In the genomic region with DNA sequence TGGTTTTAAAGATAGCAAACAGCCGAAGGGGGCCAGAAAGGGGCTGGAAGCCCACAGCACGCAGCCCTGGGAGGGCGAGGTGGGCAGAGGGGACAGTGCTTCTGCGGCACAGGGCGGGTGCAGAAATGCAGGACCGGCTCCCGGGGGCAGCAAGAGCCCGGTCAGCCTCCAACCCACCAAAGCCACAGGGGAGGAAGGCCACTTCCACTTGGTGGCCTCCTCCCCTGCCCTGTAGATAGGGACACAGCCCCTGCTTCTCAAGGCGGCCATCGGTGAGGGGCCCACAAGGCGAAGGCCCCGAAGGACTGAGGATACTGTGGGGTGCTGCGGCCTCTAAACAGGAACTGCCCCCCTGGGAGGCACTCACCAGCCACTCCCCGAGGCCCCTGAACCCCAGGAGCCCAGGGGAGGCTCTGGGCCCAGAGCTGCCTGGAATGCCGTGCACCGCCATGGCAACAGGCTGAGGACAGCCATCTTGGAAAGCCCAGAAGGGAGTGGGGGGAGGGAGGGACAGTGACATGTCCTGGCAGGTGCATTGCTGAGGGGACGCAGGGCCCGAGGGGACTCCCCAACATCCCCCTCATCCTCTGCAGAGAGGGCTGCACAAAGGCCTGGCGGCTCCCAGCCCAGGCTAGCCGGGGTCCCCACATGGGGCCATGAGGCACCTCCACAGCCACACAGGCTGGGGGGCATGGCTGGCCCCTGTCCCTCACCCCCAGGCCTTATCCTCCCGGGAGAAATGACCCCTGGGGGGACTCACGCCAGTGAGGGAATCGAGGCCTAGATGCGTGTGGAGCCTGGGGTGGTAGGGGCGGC, we compare ENCODE assay signal across 8 cellular contexts.
A peak's percentile ranks its signal among the peaks of the same experiment; 100 is the strongest.
DNase-seq lines count a peak whose midpoint lies in the region; ATAC-seq and TF ChIP-seq lines count a peak whose summit lies in the region.

No MANE protein-coding gene starts in this region.

- H4K20me1 ChIP-seq in Loucy (ENCODE audit: insufficient read depth, low read length, poor library complexity, severe bottlenecking), result peaks cover 15% of the 10 kb centered on the region

- H3K4me3 ChIP-seq in GM12865 (ENCODE audit: low read depth, low read length), result peak overlapping the region; percentile 54
- peak overlapping the region; percentile 64 for H3K4me3 ChIP-seq in Loucy (ENCODE audit: low read length, poor library complexity, severe bottlenecking)
- H3K4me3 ChIP-seq in endocrine pancreas (ENCODE audit: control insufficient read depth, insufficient read depth, low read length), result no peak overlapping the region

- peaks cover 16% of the 10 kb centered on the region; the same call in 1 of the 2 replicates for H3K36me3 ChIP-seq in Loucy (ENCODE audit: insufficient read depth, low read length)
- no peaks in the 10 kb centered on the region for H3K36me3 ChIP-seq in endocrine pancreas (ENCODE audit: control insufficient read depth, insufficient read depth, low read length)

- no peaks in the 10 kb centered on the region for H3F3A ChIP-seq in Loucy (ENCODE audit: low read depth)

- H3K27me3 ChIP-seq in Loucy (ENCODE audit: insufficient read depth, low read length, poor library complexity, severe bottlenecking) (no peaks in the 10 kb centered on the region), endocrine pancreas (ENCODE audit: control insufficient read depth, insufficient read depth, low read length) (no peaks in the 10 kb centered on the region)

- TF ChIP-seq CTCF in GM12865 (IDR thresholded peaks at IDR 0.05; ENCODE audit: insufficient read depth, low read depth, low read length, missing control alignments) (no peak), Loucy (conservative IDR thresholded peaks at IDR 0.05; ENCODE audit: low read length) (no peak)

- H3K4me2 ChIP-seq in Loucy (ENCODE audit: low read depth, low read length, poor library complexity, severe bottlenecking), result peak overlapping the region; percentile 84

- DNase-seq in GM12865 (ENCODE audit: low read depth), result peak; percentile 44
- DNase-seq in sciatic nerve (ENCODE audit: low spot score), result peak; percentile 49
- DNase-seq in epidermal melanocyte (ENCODE audit: insufficient read length, low spot score), result no peak
- DNase-seq in NCI-H1092 treated with DMSO at 0.1 percent for 48 hours (lab: John Stamatoyannopoulos, UW), result no peak
- DNase-seq in cerebellar nuclear complex (lab: John Stamatoyannopoulos, UW), result no peak

- H3K9me2 ChIP-seq in Loucy (replicated peaks; ENCODE audit: low read depth, low read length), result no peaks in the 10 kb centered on the region

- intact Hi-C loops in sciatic nerve (cut with DNase I), result no loop called here

- ATAC-seq in sciatic nerve, result no peak
- no peak for ATAC-seq in HG02571 (IDR thresholded peaks at IDR 0.05; ENCODE audit: unreplicated experiment)

- H2AFZ ChIP-seq in Loucy (ENCODE audit: low read length), result no peak overlapping the region

- H3K9me3 ChIP-seq in Loucy (ENCODE audit: insufficient read depth, low read depth, low read length), result no peaks in the 10 kb centered on the region
- no peaks in the 10 kb centered on the region for H3K9me3 ChIP-seq in endocrine pancreas (ENCODE audit: control insufficient read depth, low read length)

- peaks cover 70% of the 10 kb centered on the region for H3K4me1 ChIP-seq in Loucy (ENCODE audit: insufficient read depth, low read length, poor library complexity, severe bottlenecking)
- no peaks in the 10 kb centered on the region for H3K4me1 ChIP-seq in endocrine pancreas (ENCODE audit: control insufficient read depth, insufficient read depth, low read length)

- H3K79me2 ChIP-seq in Loucy (ENCODE audit: insufficient read depth, low read length), result peaks cover 51% of the 10 kb centered on the region

- H3K9ac ChIP-seq in Loucy (ENCODE audit: low read depth, low read length, poor library complexity, severe bottlenecking) (peak overlapping the region; percentile 77), endocrine pancreas (ENCODE audit: control insufficient read depth, insufficient read depth, low read length) (peak overlapping the region; percentile 21)

Comparison
In these comparisons a context has a peak if more than half of its experiments do, and no peak if none do; other contexts are left out.
1. DNase-seq: peak in GM12865 (single experiment) and sciatic nerve (single experiment); none in epidermal melanocyte (single experiment), NCI-H1092 treated with DMSO at 0.1 percent for 48 hours (single experiment) and cerebellar nuclear complex (0 of 2).